In genomic region chr1:32201011-32201855, GRCh38 we compare ENCODE assay signal across 1 cellular context.
TF ChIP-seq lines count a peak whose summit lies in the region.

No MANE protein-coding gene starts in this region.

TF ChIP-seq in K562, 482 proteins besides CTCF, POLR2A, EP300 and RAD21 (continued from another document and continues in another):
- TF ChIP-seq ETV1 (tag; conservative IDR thresholded peaks at IDR 0.05; ENCODE audit: low read depth) (0 out of 2 replicates have a peak, but pooled peaks have one; percentile 31), SAP30 (IDR thresholded peaks at IDR 0.05; ENCODE audit: borderline replicate concordance, insufficient read depth, low read depth, low read length, poor library complexity, severe bottlenecking) (peak; percentile 38), CEBPZ (IDR thresholded peaks at IDR 0.05; ENCODE audit: borderline replicate concordance, low read depth, low read length) (no peak), ZNF395 (CRISPR knock-in tag; IDR thresholded peaks at IDR 0.05) (no peak), GATAD2B (IDR thresholded peaks at IDR 0.05; ENCODE audit: borderline replicate concordance) (no peak), HDAC1 (IDR thresholded peaks at IDR 0.05) (peak in 1 of 2 experiments; percentile 38; a peak in 2 of 4 replicates), SMC3 (conservative IDR thresholded peaks at IDR 0.05; ENCODE audit: insufficient read depth, low read depth, low read length) (0 out of 2 replicates have a peak, but pooled peaks have one; percentile 10), PKNOX1 (IDR thresholded peaks at IDR 0.05) (peak; percentile 41), ZNF551 (CRISPR knock-in tag; IDR thresholded peaks at IDR 0.05) (no peak), EWSR1 (IDR thresholded peaks at IDR 0.05; ENCODE audit: borderline replicate concordance, low read depth, partially characterized antibody) (no peak), ZNF592 (IDR thresholded peaks at IDR 0.05) (0 out of 2 replicates have a peak, but pooled peaks have one; percentile 27), FOXP4 (CRISPR knock-in tag; IDR thresholded peaks at IDR 0.05; ENCODE audit: borderline replicate concordance) (peak; percentile 47; the same call in 1 of the 2 replicates), CBX3 (IDR thresholded peaks at IDR 0.05; ENCODE audit: borderline replicate concordance in 1 of 2, low read length in 2 of 2) (no peak), KLF13 (tag; IDR thresholded peaks at IDR 0.05; ENCODE audit: borderline replicate concordance, low read depth) (no peak; the same call in 1 of the 2 replicates), CHD1 (IDR thresholded peaks at IDR 0.05; ENCODE audit: low read length) (no peak), LCOR (CRISPR knock-in tag; IDR thresholded peaks at IDR 0.05) (0 out of 2 replicates have a peak, but pooled peaks have one; percentile 47), TAF1 (IDR thresholded peaks at IDR 0.05; ENCODE audit: control insufficient read depth, extremely low read depth, insufficient read depth, low read length, severe bottlenecking) (peak; percentile 73), SRSF3 (IDR thresholded peaks at IDR 0.05; ENCODE audit: insufficient read depth, low read length) (no peak), HNRNPK (IDR thresholded peaks at IDR 0.05; ENCODE audit: low read depth, low read length, poor library complexity, severe bottlenecking) (no peak), SPI1 (IDR thresholded peaks at IDR 0.05; ENCODE audit: borderline replicate concordance, low read depth, low read length) (peak; percentile 55; the same call in 1 of the 2 replicates), CBFA2T2 (conservative IDR thresholded peaks at IDR 0.05) (no peak), ZNF253 (CRISPR knock-in tag; conservative IDR thresholded peaks at IDR 0.05) (no peak), NRF1 (conservative IDR thresholded peaks at IDR 0.05 in 1 of 2, IDR thresholded peaks at IDR 0.05 in 1 of 2) (no peak), MTA3 (IDR thresholded peaks at IDR 0.05; ENCODE audit: borderline replicate concordance) (peak; percentile 12; the same call in 1 of the 2 replicates), SUPT5H (IDR thresholded peaks at IDR 0.05) (peak; percentile 58), CREM (IDR thresholded peaks at IDR 0.05; ENCODE audit: low read depth) (0 out of 2 replicates have a peak, but pooled peaks have one; percentile 17), E2F6 (IDR thresholded peaks at IDR 0.05; ENCODE audit: borderline replicate concordance in 1 of 2, extremely low read depth in 1 of 2, insufficient read depth in 1 of 2, insufficient read length in 1 of 2, low read depth in 1 of 2, low read length in 1 of 2, poor library complexity in 1 of 2, severe bottlenecking in 1 of 2) (peak in 1 of 2 experiments; percentile 46), WHSC1 (IDR thresholded peaks at IDR 0.05; ENCODE audit: low read length) (no peak), GABPB1 (CRISPR knock-in tag; IDR thresholded peaks at IDR 0.05) (peak; percentile 17; the same call in 1 of the 2 replicates), ZNF277 (CRISPR knock-in tag; IDR thresholded peaks at IDR 0.05; ENCODE audit: borderline replicate concordance) (no peak), CHD4 (IDR thresholded peaks at IDR 0.05; ENCODE audit: insufficient read depth, insufficient replicate concordance, low read depth, low read length, poor library complexity, severe bottlenecking) (no peak), E2F8 (IDR thresholded peaks at IDR 0.05; ENCODE audit: low read depth, partially characterized antibody) (peak; percentile 30), ZNF655 (CRISPR knock-in tag; IDR thresholded peaks at IDR 0.05) (no peak), TCFL5 (CRISPR knock-in tag; conservative IDR thresholded peaks at IDR 0.05) (no peak), E2F5 (CRISPR knock-in tag; IDR thresholded peaks at IDR 0.05) (no peak)
